In the genomic region with DNA sequence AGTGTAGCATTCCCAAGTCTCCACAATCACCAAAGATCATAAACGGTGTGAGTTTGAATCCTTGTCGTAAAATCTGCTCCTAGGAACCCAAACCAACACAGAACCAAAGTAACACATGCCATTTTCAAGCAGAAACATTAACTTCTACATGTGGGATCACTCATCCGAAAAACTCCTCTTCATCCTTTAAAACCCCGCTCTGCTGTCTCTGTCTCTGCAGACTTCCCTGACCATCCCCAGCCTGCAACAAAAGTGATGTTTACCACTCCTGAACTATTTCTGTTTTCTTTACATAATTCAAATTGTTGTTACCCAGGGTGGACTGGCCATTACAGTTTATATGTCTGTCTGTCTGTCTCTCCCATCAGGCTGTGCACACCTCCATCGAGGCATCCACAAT, we compare ENCODE assay signal across 22 cellular contexts. TPM values are rescaled to one million over a fixed set of nuclear protein-coding genes. Genes with fewer than 3 reads are reported as not detected.
"Had no signal": no experiment of that assay in that cellular context is flagged by ENCODE, and none has a peak within 500 bp of the region (broad histone marks: within the 10 kb centered on the region; RNA-seq: fewer than 3 reads in every experiment).

No MANE protein-coding gene starts in this region.

- H3K4me1 Mint-ChIP-seq: central memory CD8-positive, alpha-beta T cell; stimulated activated memory B cell treated with anti-CD40 and anti-IgM and Interleukin-4, amounts not matched to agents 10 μg/mL and 1 μg/mL and 100 μg/mL, for 72 hours had no signal

- H3K4me2 ChIP-seq: smooth muscle cell had no signal

- H3K27ac ChIP-seq: colonic mucosa, epithelial cell of prostate, lower lobe of right lung, testis had no signal

- H3K4me1 ChIP-seq: colonic mucosa had no signal

- ATAC-seq: left lobe of liver; lower lobe of right lung; right lobe of liver; stimulated activated memory B cell treated with anti-CD40 and anti-IgM and Interleukin-4, amounts not matched to agents 10 μg/mL and 1 μg/mL and 100 μg/mL, for 72 hours had no signal

- DNase-seq: activated CD4-positive, alpha-beta T cell treated with anti-CD3 and anti-CD28 coated beads, Interleukin-2, amount 50 U/mL, for 48 hours; activated effector memory CD4-positive, alpha-beta T cell treated with anti-CD3 and anti-CD28 coated beads, Interleukin-2, amount 50 U/mL, for 16 hours; activated naive CD4-positive, alpha-beta T cell treated with anti-CD3 and anti-CD28 coated beads, Interleukin-2, amount 10 ng/mL, durations not matched to agents 7 days and 5 days; activated T-cell treated with anti-CD3 and anti-CD28 coated beads, Interleukin-2, amount 50 U/mL, for 48 hours; colonic mucosa; lower lobe of right lung; naive B cell; nucleus accumbens; right lobe of liver; stimulated activated CD4-positive, alpha-beta T cell treated with anti-CD3 and anti-CD28 coated beads, Interleukin-15, amount 100 ng/mL, for 24 hours; T-helper 9 cell; testis; upper lobe of left lung had no signal

- H3K27me3 ChIP-seq: colonic mucosa, right lobe of liver, testis, upper lobe of left lung had no signal

- H3K4me3 ChIP-seq: colonic mucosa, lower lobe of right lung, right lobe of liver, smooth muscle cell, testis, upper lobe of left lung had no signal

- H3K36me3 Mint-ChIP-seq: activated naive CD4-positive, alpha-beta T cell treated with anti-CD3 and anti-CD28 coated beads, Interleukin-2, amount 10 ng/mL, durations not matched to agents 7 days and 5 days; stimulated activated memory B cell treated with anti-CD40 and anti-IgM and Interleukin-4, amounts not matched to agents 10 μg/mL and 1 μg/mL and 100 μg/mL, for 72 hours had no signal

- H3K36me3 ChIP-seq: colonic mucosa, lower lobe of right lung, right lobe of liver, upper lobe of left lung had no signal

- H3K9me3 ChIP-seq: colonic mucosa, lower lobe of right lung, right lobe of liver, testis, upper lobe of left lung had no signal

- H3K4me3 Mint-ChIP-seq: activated naive CD4-positive, alpha-beta T cell treated with anti-CD3 and anti-CD28 coated beads, Interleukin-2, amount 10 ng/mL, durations not matched to agents 7 days and 5 days; central memory CD8-positive, alpha-beta T cell; naive B cell; stimulated activated memory B cell treated with anti-CD40 and anti-IgM and Interleukin-4, amounts not matched to agents 10 μg/mL and 1 μg/mL and 100 μg/mL, for 72 hours had no signal

- H3K27ac Mint-ChIP-seq: activated naive CD4-positive, alpha-beta T cell treated with anti-CD3 and anti-CD28 coated beads, Interleukin-2, amount 10 ng/mL, durations not matched to agents 7 days and 5 days; stimulated activated memory B cell treated with anti-CD40 and anti-IgM and Interleukin-4, amounts not matched to agents 10 μg/mL and 1 μg/mL and 100 μg/mL, for 72 hours had no signal

RNA-seq across cellular contexts. Expression of gene SLC1A2, which starts 54.0 kb away (rescaled TPM):
- total RNA-seq: activated CD8-positive, alpha-beta memory T cell treated with anti-CD3 and anti-CD28 coated beads for 36 hours; glomerular endothelial cell; kidney epithelial cell; T-helper 1 cell treated with Interleukin-12 subunit alpha and Interleukin-12 subunit beta and Interleukin-4 antibody, amounts not matched to agents 30 ng/mL and 1 ng/mL, for 36 hours had no signal
- polyA plus RNA-seq: smooth muscle cell had no signal
